15 cellular contexts compared by ENCODE assay signal in genomic region chr2:187296869-187297268, GRCh38.
DNase-seq lines count a peak whose midpoint lies in the region; ATAC-seq and TF ChIP-seq lines count a peak whose summit lies in the region.
"Had no signal": no experiment of that assay in that cellular context is flagged by ENCODE, and none has a peak within 500 bp of the region (broad histone marks: within the 10 kb centered on the region; RNA-seq: fewer than 3 reads in every experiment).

No MANE protein-coding gene starts in this region.

- H3K9me3 Mint-ChIP-seq in nephron: no peaks in the 10 kb centered on the region
- H3K9me3 Mint-ChIP-seq in stimulated activated memory B cell treated with anti-CD40 and anti-IgM and Interleukin-4, amounts not matched to agents 10 μg/mL and 1 μg/mL and 100 μg/mL, for 72 hours: peaks cover 3% of the 10 kb centered on the region
- peaks cover 4 to 10% of the 10 kb centered on the region in 2 donors for H3K9me3 Mint-ChIP-seq in effector memory CD8-positive, alpha-beta T cell
- H3K9me3 Mint-ChIP-seq: CD4-positive, alpha-beta T cell; CD8-positive, alpha-beta T cell had no signal

- no peaks in the 10 kb centered on the region for H3K36me3 Mint-ChIP-seq in nephron (ENCODE audit: low read depth)
- H3K36me3 Mint-ChIP-seq in stimulated activated memory B cell treated with anti-CD40 and anti-IgM and Interleukin-4, amounts not matched to agents 10 μg/mL and 1 μg/mL and 100 μg/mL, for 72 hours: no peaks in the 10 kb centered on the region
- no peaks in the 10 kb centered on the region for H3K36me3 Mint-ChIP-seq in effector memory CD8-positive, alpha-beta T cell (ENCODE audit: insufficient read depth)
- H3K36me3 Mint-ChIP-seq: CD8-positive, alpha-beta T cell had no signal

- intact Hi-C loops in sciatic nerve (cut with DNase I): no loop called here

- H3K4me1 Mint-ChIP-seq in nephron: peaks cover 43% of the 10 kb centered on the region
- no peaks in the 10 kb centered on the region for H3K4me1 Mint-ChIP-seq in stimulated activated memory B cell treated with anti-CD40 and anti-IgM and Interleukin-4, amounts not matched to agents 10 μg/mL and 1 μg/mL and 100 μg/mL, for 72 hours
- H3K4me1 Mint-ChIP-seq in effector memory CD8-positive, alpha-beta T cell (ENCODE audit: low read depth in 2 of 2): no peaks in the 10 kb centered on the region
- H3K4me1 Mint-ChIP-seq: B cell had no signal

- H3K27ac Mint-ChIP-seq in nephron: peak overlapping the region; percentile 58 to 89 (median 79)
- no peak overlapping the region for H3K27ac Mint-ChIP-seq in stimulated activated memory B cell treated with anti-CD40 and anti-IgM and Interleukin-4, amounts not matched to agents 10 μg/mL and 1 μg/mL and 100 μg/mL, for 72 hours
- H3K27ac Mint-ChIP-seq in effector memory CD8-positive, alpha-beta T cell: no peak overlapping the region
- H3K27ac Mint-ChIP-seq: B cell; CD4-positive, alpha-beta T cell; CD8-positive, alpha-beta T cell had no signal

- peak; percentile 57 for DNase-seq in SK-MEL-5 (ENCODE audit: low read depth, low spot score)
- DNase-seq in sciatic nerve (ENCODE audit: low spot score): no peak
- DNase-seq in SKM-1 (lab: John Stamatoyannopoulos, UW; ENCODE audit: unreplicated experiment): no peak
- DNase-seq in effector memory CD8-positive, alpha-beta T cell: no peak
- DNase-seq: AML-193; Caco-2; Calu3; CD4-positive, alpha-beta T cell; CD8-positive, alpha-beta T cell; DMS79 treated with DMSO at 0.1 percent for 48 hours; GF-D8 had no signal

- TF ChIP-seq CTCF in nephron (IDR thresholded peaks at IDR 0.05; ENCODE audit: unreplicated experiment in 3 of 3): no peak

- no peaks in the 10 kb centered on the region for H3K27me3 Mint-ChIP-seq in nephron (ENCODE audit: low read depth)
- H3K27me3 Mint-ChIP-seq in stimulated activated memory B cell treated with anti-CD40 and anti-IgM and Interleukin-4, amounts not matched to agents 10 μg/mL and 1 μg/mL and 100 μg/mL, for 72 hours: no peaks in the 10 kb centered on the region
- no peaks in the 10 kb centered on the region for H3K27me3 Mint-ChIP-seq in effector memory CD8-positive, alpha-beta T cell
- H3K27me3 Mint-ChIP-seq: B cell; CD4-positive, alpha-beta T cell had no signal

- in situ Hi-C loops in SK-MEL-5 (cut with HindIII; ENCODE audit: low pct_unique_long_range_greater_than_20kb, low sequenced_read_pairs): no loop called here

- H3K4me3 Mint-ChIP-seq in nephron: no peak overlapping the region
- H3K4me3 Mint-ChIP-seq in stimulated activated memory B cell treated with anti-CD40 and anti-IgM and Interleukin-4, amounts not matched to agents 10 μg/mL and 1 μg/mL and 100 μg/mL, for 72 hours: no peak overlapping the region
- no peak overlapping the region for H3K4me3 Mint-ChIP-seq in effector memory CD8-positive, alpha-beta T cell
- H3K4me3 Mint-ChIP-seq: B cell; CD4-positive, alpha-beta T cell; CD8-positive, alpha-beta T cell had no signal

- peak; percentile 70 for ATAC-seq in sciatic nerve
- ATAC-seq in stimulated activated memory B cell treated with anti-CD40 and anti-IgM and Interleukin-4, amounts not matched to agents 10 μg/mL and 1 μg/mL and 100 μg/mL, for 72 hours: no peak
- no peak for ATAC-seq in effector memory CD8-positive, alpha-beta T cell (replicated peaks)
- ATAC-seq: A549; CD8-positive, alpha-beta T cell had no signal

Comparison
In these comparisons a context has a peak if more than half of its experiments do, and no peak if none do; other contexts are left out.
1. H3K27ac Mint-ChIP-seq: peak in nephron (3 of 3); none in stimulated activated memory B cell treated with anti-CD40 and anti-IgM and Interleukin-4, amounts not matched to agents 10 μg/mL and 1 μg/mL and 100 μg/mL, for 72 hours (single experiment) and effector memory CD8-positive, alpha-beta T cell (0 of 2).